In the genomic region with DNA sequence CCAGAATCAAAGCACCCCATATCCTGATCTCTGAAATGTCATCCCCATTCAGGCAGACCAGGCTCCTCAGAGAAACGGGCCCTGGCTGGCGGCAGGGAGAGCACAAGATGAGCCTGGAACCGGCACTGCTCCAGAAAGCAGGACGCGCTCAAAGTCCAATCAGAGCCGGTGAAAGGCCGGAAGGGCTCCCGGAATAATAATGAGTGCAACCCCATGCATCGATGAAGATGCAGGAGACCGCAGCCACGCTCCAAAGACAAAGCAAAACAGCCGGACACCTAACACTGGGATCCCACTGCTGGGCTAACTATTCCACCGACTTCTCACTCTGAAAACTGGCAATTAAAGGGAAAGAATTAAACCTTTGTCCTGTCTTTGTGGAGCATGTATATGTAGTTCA, we compare ENCODE assay signal across 23 cellular contexts.
DNase-seq lines count a peak whose midpoint lies in the region; ATAC-seq and TF ChIP-seq lines count a peak whose summit lies in the region.
"Had no signal": no experiment of that assay in that cellular context is flagged by ENCODE, and none has a peak within 500 bp of the region (broad histone marks: within the 10 kb centered on the region; RNA-seq: fewer than 3 reads in every experiment).

No MANE protein-coding gene starts in this region.

- H3K27ac Mint-ChIP-seq in brain (peak overlapping the region in 4 of 5 experiments; percentile 51 to 92 (median 83)), neural progenitor cell (peak overlapping the region; percentile 57)
- H3K27ac Mint-ChIP-seq in naive thymus-derived CD8-positive, alpha-beta T cell: no peak overlapping the region
- H3K27ac Mint-ChIP-seq: HFFc6; natural killer cell treated with Interleukin-12 subunit alpha and Interleukin-12 subunit beta and Interleukin-15 and Interleukin-18, amount 100 ng/mL, for 72 hours had no signal

- H3K4me3 Mint-ChIP-seq in brain (peak overlapping the region; percentile 5 to 72 (median 65)), neural progenitor cell (peak overlapping the region; percentile 71)
- H3K4me3 Mint-ChIP-seq in naive thymus-derived CD8-positive, alpha-beta T cell: no peak overlapping the region
- H3K4me3 Mint-ChIP-seq: HFFc6; natural killer cell treated with Interleukin-12 subunit alpha and Interleukin-12 subunit beta and Interleukin-15 and Interleukin-18, amount 100 ng/mL, for 72 hours had no signal

- H3K9me3 Mint-ChIP-seq in brain (peaks cover 0 to 6% (median 6%) of the 10 kb centered on the region in 5 experiments), neural progenitor cell (peaks cover 3% of the 10 kb centered on the region)
- peaks cover 0 to 2% (median 0%) of the 10 kb centered on the region in 9 donors for H3K9me3 Mint-ChIP-seq in naive thymus-derived CD8-positive, alpha-beta T cell
- H3K9me3 Mint-ChIP-seq: HFFc6; natural killer cell treated with Interleukin-12 subunit alpha and Interleukin-12 subunit beta and Interleukin-15 and Interleukin-18, amount 100 ng/mL, for 72 hours had no signal

- H2AFZ ChIP-seq in neural progenitor cell (replicated peaks): no peak overlapping the region

- no peak for ATAC-seq in HG02938 (IDR thresholded peaks at IDR 0.05; ENCODE audit: unreplicated experiment)
- ATAC-seq in HG03025 (IDR thresholded peaks at IDR 0.05; ENCODE audit: low FRiP score, unreplicated experiment): no peak
- ATAC-seq in SK-N-SH treated with all-trans-retinoic acid at 6 μM for 48 hours: no peak
- no peak for ATAC-seq in naive thymus-derived CD8-positive, alpha-beta T cell
- ATAC-seq: natural killer cell treated with Interleukin-12 subunit alpha and Interleukin-12 subunit beta and Interleukin-15 and Interleukin-18, amount 100 ng/mL, for 72 hours had no signal

- peaks cover 64% of the 10 kb centered on the region for H3K36me3 Mint-ChIP-seq in brain
- H3K36me3 Mint-ChIP-seq in neural progenitor cell: peaks cover 28% of the 10 kb centered on the region
- peaks cover 0 to 29% (median 19%) of the 10 kb centered on the region in 3 donors for H3K36me3 Mint-ChIP-seq in naive thymus-derived CD8-positive, alpha-beta T cell

- peaks cover 5% of the 10 kb centered on the region for H3K36me3 ChIP-seq in neural progenitor cell
- H3K36me3 ChIP-seq: adrenal gland had no signal

- H3K4me3 ChIP-seq in neural progenitor cell: peak overlapping the region; percentile 29
- H3K4me3 ChIP-seq: adrenal gland, testis had no signal

- H3F3A ChIP-seq in neural progenitor cell (ENCODE audit: low read depth): peaks cover 21% of the 10 kb centered on the region

- H4K20me1 ChIP-seq in neural progenitor cell (ENCODE audit: low read depth): peaks cover 33% of the 10 kb centered on the region

- H3K27me3 ChIP-seq in neural progenitor cell: peaks cover 16% of the 10 kb centered on the region
- H3K27me3 ChIP-seq: adrenal gland, testis had no signal

- no peaks in the 10 kb centered on the region for H3K79me2 ChIP-seq in neural progenitor cell (ENCODE audit: low read depth)

- peak overlapping the region; percentile 9 for H3K27ac ChIP-seq in neural progenitor cell
- H3K27ac ChIP-seq: adrenal gland, KMS-11, testis had no signal

- H3K27me3 Mint-ChIP-seq in brain (no peaks in the 10 kb centered on the region), neural progenitor cell (ENCODE audit: insufficient read depth, low read depth) (peaks cover 6% of the 10 kb centered on the region)
- H3K27me3 Mint-ChIP-seq in naive thymus-derived CD8-positive, alpha-beta T cell: no peaks in the 10 kb centered on the region
- H3K27me3 Mint-ChIP-seq: natural killer cell treated with Interleukin-12 subunit alpha and Interleukin-12 subunit beta and Interleukin-15 and Interleukin-18, amount 100 ng/mL, for 72 hours had no signal

- H3K4me1 Mint-ChIP-seq in brain (peaks cover 39% of the 10 kb centered on the region), neural progenitor cell (peaks cover 47% of the 10 kb centered on the region)
- no peaks in the 10 kb centered on the region for H3K4me1 Mint-ChIP-seq in naive thymus-derived CD8-positive, alpha-beta T cell

- no peak overlapping the region for H3K9ac ChIP-seq in neural progenitor cell
- H3K9ac ChIP-seq: KMS-11 had no signal

- DNase-seq in ELF-1 (ENCODE audit: low read depth, low spot score) (peak; percentile 45), kidney glomerular epithelial cell (lab: John Stamatoyannopoulos, UW) (peak; percentile 4), neural progenitor cell (ENCODE audit: low spot score) (peak; percentile 73)
- no peak for DNase-seq in naive thymus-derived CD8-positive, alpha-beta T cell
- DNase-seq: ACHN; activated effector memory CD4-positive, alpha-beta T cell treated with anti-CD3 and anti-CD28 coated beads, Interleukin-2, amount 50 U/mL, for 16 hours; adrenal gland; central memory CD4-positive, alpha-beta T cell; DMS153; glutamatergic neuron; HFFc6; mesenchymal stem cell; NCI-H1048; NCI-H510A treated with DMSO at 0.1 percent for 48 hours; RPMI8226; T1000; testis had no signal

- no peaks in the 10 kb centered on the region for H3K9me3 ChIP-seq in neural progenitor cell (ENCODE audit: low read depth)
- H3K9me3 ChIP-seq: adrenal gland, testis had no signal

- POLR2A ChIA-PET in naive thymus-derived CD8-positive, alpha-beta T cell (lab: Charles Lee): no interaction called here

- peaks cover 25% of the 10 kb centered on the region for H3K4me1 ChIP-seq in neural progenitor cell
- H3K4me1 ChIP-seq: adrenal gland, testis had no signal

- TF ChIP-seq CTCF in brain (conservative IDR thresholded peaks at IDR 0.05) (no peak), neural progenitor cell (IDR thresholded peaks at IDR 0.05) (no peak)

- H3K4me2 ChIP-seq in neural progenitor cell: peak overlapping the region; percentile 73
- H3K4me2 ChIP-seq: KMS-11 had no signal

TF ChIP-seq in SK-N-SH treated with all-trans-retinoic acid at 6 μM for 48 hours, 23 proteins besides CTCF, POLR2A, EP300 and RAD21:
- no peak for TF ChIP-seq ZNF565 (CRISPR knock-in tag; conservative IDR thresholded peaks at IDR 0.05; ENCODE audit: low read depth)
- TF ChIP-seq, protein P1, sequence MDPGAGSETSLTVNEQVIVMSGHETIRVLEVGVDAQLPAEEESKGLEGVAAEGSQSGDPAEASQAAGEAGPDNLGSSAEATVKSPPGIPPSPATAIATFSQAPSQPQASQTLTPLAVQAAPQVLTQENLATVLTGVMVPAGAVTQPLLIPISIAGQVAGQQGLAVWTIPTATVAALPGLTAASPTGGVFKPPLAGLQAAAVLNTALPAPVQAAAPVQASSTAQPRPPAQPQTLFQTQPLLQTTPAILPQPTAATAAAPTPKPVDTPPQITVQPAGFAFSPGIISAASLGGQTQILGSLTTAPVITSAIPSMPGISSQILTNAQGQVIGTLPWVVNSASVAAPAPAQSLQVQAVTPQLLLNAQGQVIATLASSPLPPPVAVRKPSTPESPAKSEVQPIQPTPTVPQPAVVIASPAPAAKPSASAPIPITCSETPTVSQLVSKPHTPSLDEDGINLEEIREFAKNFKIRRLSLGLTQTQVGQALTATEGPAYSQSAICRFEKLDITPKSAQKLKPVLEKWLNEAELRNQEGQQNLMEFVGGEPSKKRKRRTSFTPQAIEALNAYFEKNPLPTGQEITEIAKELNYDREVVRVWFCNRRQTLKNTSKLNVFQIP (CRISPR knock-in tag; IDR thresholded peaks at IDR 0.05; ENCODE audit: borderline replicate concordance, low read depth): no peak
- no peak for TF ChIP-seq ARNTL (CRISPR knock-in tag; IDR thresholded peaks at IDR 0.05; ENCODE audit: borderline replicate concordance, low read depth)
- no peak for TF ChIP-seq RARB (CRISPR knock-in tag; IDR thresholded peaks at IDR 0.05)
TF ChIP-seq in SK-N-SH treated with all-trans-retinoic acid at 6 μM for 48 hours: peak in this region for 0.

Comparison
In these comparisons a context has a peak if more than half of its experiments do, and no peak if none do; other contexts are left out.
1. DNase-seq: peak in ELF-1 (single experiment), kidney glomerular epithelial cell (single experiment) and neural progenitor cell (single experiment); none in naive thymus-derived CD8-positive, alpha-beta T cell (0 of 10).
2. H3K27ac Mint-ChIP-seq: peak in brain (4 of 5) and neural progenitor cell (single experiment); none in naive thymus-derived CD8-positive, alpha-beta T cell (0 of 10).
3. H3K4me3 Mint-ChIP-seq: peak in brain (5 of 5) and neural progenitor cell (single experiment); none in naive thymus-derived CD8-positive, alpha-beta T cell (0 of 10).